Comparison of ENCODE assay signal across 2 cellular contexts in the genomic region with DNA sequence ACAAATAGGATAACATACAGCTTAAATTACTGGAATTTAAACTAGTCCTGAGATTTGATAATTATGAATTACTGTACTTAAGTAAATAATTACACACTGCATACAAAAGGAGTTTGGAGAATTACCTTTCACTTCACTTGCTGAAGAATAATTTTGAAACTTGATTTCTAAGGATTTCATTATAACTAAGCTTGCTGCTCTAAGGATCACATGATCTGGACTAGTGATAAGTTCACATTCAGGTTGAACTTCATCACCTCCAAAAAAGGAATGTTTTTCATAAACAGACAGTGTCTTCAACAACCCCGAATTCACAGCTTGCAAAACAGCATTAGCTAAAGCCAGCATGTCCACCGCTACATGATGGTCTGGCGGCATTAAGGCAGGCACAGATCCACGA.
TF ChIP-seq lines count a peak whose summit lies in the region.

No MANE protein-coding gene starts in this region.

TF ChIP-seq in K562, 482 proteins besides CTCF, POLR2A, EP300 and RAD21:
- TF ChIP-seq CBFB (CRISPR knock-in tag; IDR thresholded peaks at IDR 0.05): no peak
- TF ChIP-seq, protein P1, sequence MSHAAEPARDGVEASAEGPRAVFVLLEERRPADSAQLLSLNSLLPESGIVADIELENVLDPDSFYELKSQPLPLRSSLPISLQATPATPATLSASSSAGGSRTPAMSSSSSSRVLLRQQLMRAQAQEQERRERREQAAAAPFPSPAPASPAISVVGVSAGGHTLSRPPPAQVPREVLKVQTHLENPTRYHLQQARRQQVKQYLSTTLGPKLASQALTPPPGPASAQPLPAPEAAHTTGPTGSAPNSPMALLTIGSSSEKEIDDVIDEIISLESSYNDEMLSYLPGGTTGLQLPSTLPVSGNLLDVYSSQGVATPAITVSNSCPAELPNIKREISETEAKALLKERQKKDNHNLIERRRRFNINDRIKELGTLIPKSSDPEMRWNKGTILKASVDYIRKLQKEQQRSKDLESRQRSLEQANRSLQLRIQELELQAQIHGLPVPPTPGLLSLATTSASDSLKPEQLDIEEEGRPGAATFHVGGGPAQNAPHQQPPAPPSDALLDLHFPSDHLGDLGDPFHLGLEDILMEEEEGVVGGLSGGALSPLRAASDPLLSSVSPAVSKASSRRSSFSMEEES (CRISPR knock-in tag; IDR thresholded peaks at IDR 0.05): peak; percentile 15; the same call in 1 of the 2 replicates

TF ChIP-seq in GM12891, 5 proteins besides CTCF, POLR2A, EP300 and RAD21:
- TF ChIP-seq PAX5 (IDR thresholded peaks at IDR 0.05; ENCODE audit: insufficient read depth, low read length, severe bottlenecking) (no peak), POU2F2 (IDR thresholded peaks at IDR 0.05; ENCODE audit: low read depth, low read length) (no peak), POLR2AphosphoS5 (IDR thresholded peaks at IDR 0.05; ENCODE audit: low read depth, low read length) (no peak), SPI1 (IDR thresholded peaks at IDR 0.05; ENCODE audit: low read depth, low read length) (no peak), TAF1 (IDR thresholded peaks at IDR 0.05; ENCODE audit: low read depth, low read length) (no peak)
